Comparison of ENCODE assay signal across 9 cellular contexts in genomic region chr19:48111280-48111679, GRCh38. TPM values are rescaled to one million over a fixed set of nuclear protein-coding genes. Genes with fewer than 3 reads are reported as not detected.
A peak's percentile ranks its signal among the peaks of the same experiment; 100 is the strongest.
DNase-seq lines count a peak whose midpoint lies in the region; ATAC-seq and TF ChIP-seq lines count a peak whose summit lies in the region.
"Had no signal": no experiment of that assay in that cellular context is flagged by ENCODE, and none has a peak within 500 bp of the region (broad histone marks: within the 10 kb centered on the region; RNA-seq: fewer than 3 reads in every experiment).

No MANE protein-coding gene starts in this region.

- peak overlapping the region in 2 of 7 donors; percentile 87 to 93 for H3K27ac Mint-ChIP-seq in CD4-positive, alpha-beta memory T cell
- no peak overlapping the region for H3K27ac Mint-ChIP-seq in central memory CD8-positive, alpha-beta T cell (ENCODE audit: low read depth)

- H3K27ac ChIP-seq in CD4-positive, alpha-beta memory T cell (ENCODE audit: low read depth, low read length) = no peak overlapping the region
- H3K27ac ChIP-seq in osteoblast (ENCODE audit: low read depth, low read length) = peak overlapping the region; percentile 89
- peak overlapping the region in 1 of 2 donors; percentile 25 for H3K27ac ChIP-seq in aorta (ENCODE audit: low read depth in 1 of 2, low read length in 2 of 2)

- no peaks in the 10 kb centered on the region for H4K20me1 ChIP-seq in osteoblast (ENCODE audit: insufficient read depth, low read length)

- H3K4me3 Mint-ChIP-seq in CD4-positive, alpha-beta memory T cell = peak overlapping the region in 5 of 8 donors; percentile 74 to 94 (median 84)
- peak overlapping the region; percentile 70 for H3K4me3 Mint-ChIP-seq in central memory CD8-positive, alpha-beta T cell

- intact Hi-C loops in CD4-positive, alpha-beta memory T cell (cut with micrococcal nuclease) = no loop called here
- intact Hi-C loops in aorta (cut with DNase I) = no loop called here

- no peaks in the 10 kb centered on the region for H3K9me3 Mint-ChIP-seq in CD4-positive, alpha-beta memory T cell
- no peaks in the 10 kb centered on the region for H3K9me3 Mint-ChIP-seq in central memory CD8-positive, alpha-beta T cell
- H3K9me3 Mint-ChIP-seq: H9 had no signal

- no peaks in the 10 kb centered on the region for H3K36me3 ChIP-seq in CD4-positive, alpha-beta memory T cell (ENCODE audit: insufficient read depth, low read length)
- H3K36me3 ChIP-seq in osteoblast (ENCODE audit: insufficient read depth, low read length) (no peaks in the 10 kb centered on the region), aorta (ENCODE audit: control insufficient read depth in 1 of 2, insufficient read depth in 2 of 2, low read length in 1 of 2) (no peaks in the 10 kb centered on the region)

- H3K4me3 ChIP-seq in CD4-positive, alpha-beta memory T cell (ENCODE audit: low read length in 2 of 2) = no peak overlapping the region
- no peak overlapping the region for H3K4me3 ChIP-seq in osteoblast (ENCODE audit: insufficient read depth, low read length)
- no peak overlapping the region for H3K4me3 ChIP-seq in aorta (ENCODE audit: low read length in 2 of 2)

- peaks cover 0 to 2% of the 10 kb centered on the region in 2 donors for H3K27me3 Mint-ChIP-seq in CD4-positive, alpha-beta memory T cell
- H3K27me3 Mint-ChIP-seq in central memory CD8-positive, alpha-beta T cell = peaks cover 7% of the 10 kb centered on the region

- CTCF ChIA-PET in CD4-positive, alpha-beta memory T cell (lab: Charles Lee; ENCODE audit: partially characterized antibody) = interaction anchor here (0.6 to 6.3 kb wide), 7 partner anchors 10 to 1138 kb away, joined by 3 to 76 read pairs (median 7); no protein-coding TSS in a partner anchor

- no peaks in the 10 kb centered on the region for H3K27me3 ChIP-seq in CD4-positive, alpha-beta memory T cell (ENCODE audit: insufficient read depth, low read length)
- no peaks in the 10 kb centered on the region for H3K27me3 ChIP-seq in osteoblast (ENCODE audit: insufficient read depth, low read length)
- no peaks in the 10 kb centered on the region for H3K27me3 ChIP-seq in aorta (ENCODE audit: control insufficient read depth in 1 of 2, insufficient read depth in 2 of 2, low read length in 1 of 2)

- peaks cover 5 to 6% of the 10 kb centered on the region in 2 donors for H3K36me3 Mint-ChIP-seq in CD4-positive, alpha-beta memory T cell
- H3K36me3 Mint-ChIP-seq in central memory CD8-positive, alpha-beta T cell (ENCODE audit: insufficient read depth) = peaks cover 10% of the 10 kb centered on the region

- no peaks in the 10 kb centered on the region for H3K79me2 ChIP-seq in osteoblast (ENCODE audit: insufficient read depth, low read length)

- peaks cover 10% of the 10 kb centered on the region for H3K4me1 ChIP-seq in CD4-positive, alpha-beta memory T cell (ENCODE audit: insufficient read depth, low read length)
- H3K4me1 ChIP-seq in osteoblast (ENCODE audit: insufficient read depth, low read length) (peaks cover 16% of the 10 kb centered on the region), aorta (ENCODE audit: control insufficient read depth in 1 of 2, insufficient read depth in 2 of 2, low read length in 2 of 2) (no peaks in the 10 kb centered on the region)

- H3K4me2 ChIP-seq in osteoblast (ENCODE audit: insufficient read depth, low read length) = peak overlapping the region; percentile 86

- 49 to 53% methylated on average over 7 of the region's 7 CpGs for WGBS in aorta, 2 donors

- ATAC-seq in central memory CD8-positive, alpha-beta T cell (replicated peaks; ENCODE audit: extremely low read depth, poor library complexity, severe bottlenecking) = no peak
- ATAC-seq in aorta (ENCODE audit: low FRiP score) = no peak
- ATAC-seq in GM21367 (IDR thresholded peaks at IDR 0.05; ENCODE audit: unreplicated experiment) = no peak

- no peak for TF ChIP-seq CTCF in osteoblast (IDR thresholded peaks at IDR 0.05; ENCODE audit: extremely low read depth, low read depth, low read length)

- H3K4me1 Mint-ChIP-seq in CD4-positive, alpha-beta memory T cell = peaks cover 2 to 17% (median 11%) of the 10 kb centered on the region in 4 donors
- peaks cover 5% of the 10 kb centered on the region for H3K4me1 Mint-ChIP-seq in central memory CD8-positive, alpha-beta T cell

- no peak for DNase-seq in CD4-positive, alpha-beta memory T cell
- DNase-seq in NCI-H187 treated with DMSO at 0.1 percent for 48 hours (lab: John Stamatoyannopoulos, UW) (peak; percentile 42), osteoblast (ENCODE audit: insufficient read length, low spot score, missing footprints) (no peak), KBM-7 (no peak), aorta (no peak), DMS79 (lab: John Stamatoyannopoulos, UW) (no peak)
- no peak for DNase-seq in central memory CD8-positive, alpha-beta T cell (ENCODE audit: low spot score in 2 of 2)
- DNase-seq: H9 had no signal

- H3K9me3 ChIP-seq in CD4-positive, alpha-beta memory T cell (ENCODE audit: control insufficient read depth in 1 of 2, low read length in 2 of 2) = no peaks in the 10 kb centered on the region
- H3K9me3 ChIP-seq in osteoblast (ENCODE audit: low read depth, low read length) = no peaks in the 10 kb centered on the region
- no peaks in the 10 kb centered on the region for H3K9me3 ChIP-seq in aorta (ENCODE audit: control insufficient read depth, low read length)

- in situ Hi-C loops in KBM-7 (cut with MboI; ENCODE audit: low pct_unique_long_range_greater_than_20kb, low sequenced_read_pairs) = loop anchor here (25.0 kb wide), 1 partner anchor 149 kb away; no protein-coding TSS in a partner anchor

- POLR2A ChIA-PET in CD4-positive, alpha-beta memory T cell (lab: Charles Lee; ENCODE audit: partially characterized antibody) = interaction anchor here (1.5 kb wide), 1 partner anchor 148 kb away, joined by 4 read pairs; no protein-coding TSS in a partner anchor

- no peak overlapping the region for H2AFZ ChIP-seq in osteoblast (ENCODE audit: low read length)

RNA-seq across cellular contexts. Expression of gene PLA2G4C, which starts 0.7 kb away (rescaled TPM):
- 10 to 100 TPM; 10.7 to 11.1 TPM for total RNA-seq in CD4-positive, alpha-beta memory T cell
- polyA plus RNA-seq in CD4-positive, alpha-beta memory T cell = under 1 TPM; 0.44 to 0.81 TPM
- total RNA-seq in osteoblast = 3.2 and 4.3 TPM in 2 replicates
- total RNA-seq in aorta = 10 to 100 TPM; 19.8 to 60.1 TPM
- polyA plus RNA-seq in aorta = 10 to 100 TPM in 1 of 2 donors, 1 to 10 TPM in 1; 6.8 to 45.8 TPM

RNA-seq across cellular contexts. Expression of gene LIG1, which starts 58.9 kb away (rescaled TPM):
- 100 to 1,000 TPM; 118 to 124 TPM for total RNA-seq in CD4-positive, alpha-beta memory T cell
- 10 to 100 TPM; 13.4 to 30.6 TPM for polyA plus RNA-seq in CD4-positive, alpha-beta memory T cell
- 10.0 and 11.9 TPM in 2 replicates for total RNA-seq in osteoblast
- 10 to 100 TPM; 11.3 to 16.0 TPM for total RNA-seq in aorta
- polyA plus RNA-seq in aorta = 10 to 100 TPM in 1 of 2 donors, 1 to 10 TPM in 1; 3.4 to 33.7 TPM

RNA-seq across cellular contexts. Expression of gene ZSWIM9, which starts 59.2 kb away (rescaled TPM):
- 10 to 100 TPM; 10.5 to 11.8 TPM for total RNA-seq in CD4-positive, alpha-beta memory T cell
- polyA plus RNA-seq in CD4-positive, alpha-beta memory T cell = 1 to 10 TPM in 1 of 2 donors, under 1 TPM in 1; 0.25 to 1.6 TPM
- total RNA-seq in osteoblast (1.5 and 2.2 TPM in 2 replicates), aorta (10 to 100 TPM in 1 of 2 donors, 1 to 10 TPM in 1; 9.0 to 10.3 TPM)
- 10 to 100 TPM in 1 of 2 donors, 1 to 10 TPM in 1; 6.0 to 21.8 TPM for polyA plus RNA-seq in aorta
